In the genomic region with DNA sequence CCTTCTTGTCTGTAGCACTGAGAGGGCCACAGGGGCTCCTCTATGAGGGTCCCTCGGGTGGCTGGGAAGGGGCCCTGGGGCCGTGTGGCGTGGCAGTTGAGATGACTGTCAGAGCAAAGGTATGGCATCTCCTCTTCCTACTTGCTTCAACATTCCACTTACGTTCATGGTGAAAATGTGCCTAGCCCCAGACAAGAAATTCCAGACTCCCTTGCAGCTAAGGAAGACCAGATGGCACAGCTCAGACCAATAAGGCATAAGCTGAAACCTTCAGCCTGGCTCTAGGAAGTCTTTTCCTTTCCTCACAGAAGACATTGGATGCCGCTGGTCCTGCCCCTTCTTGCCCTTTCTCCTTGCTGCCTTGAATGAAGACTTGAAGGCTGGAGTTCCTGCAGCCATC, we compare ENCODE assay signal across 17 cellular contexts. TPM values are rescaled to one million over a fixed set of nuclear protein-coding genes. Genes with fewer than 3 reads are reported as not detected.
DNase-seq lines count a peak whose midpoint lies in the region; ATAC-seq and TF ChIP-seq lines count a peak whose summit lies in the region.
"Had no signal": no experiment of that assay in that cellular context is flagged by ENCODE, and none has a peak within 500 bp of the region (broad histone marks: within the 10 kb centered on the region; RNA-seq: fewer than 3 reads in every experiment).

No MANE protein-coding gene starts in this region.

- no peak overlapping the region for H2BK120ac ChIP-seq in neuronal stem cell (ENCODE audit: low read depth, low read length)

- H3K4me2 ChIP-seq in neuronal stem cell (ENCODE audit: insufficient read depth, low read length, poor library complexity, severe bottlenecking) = no peak overlapping the region

- H3K9me3 ChIP-seq in WERI-Rb-1 (ENCODE audit: severe bottlenecking) = peaks cover 10% of the 10 kb centered on the region
- H3K9me3 ChIP-seq in neuronal stem cell (replicated peaks in 1 of 2; ENCODE audit: control insufficient read depth in 2 of 2, insufficient read depth in 1 of 2, low read depth in 1 of 2, low read length in 2 of 2) = peaks cover 0 to 8% of the 10 kb centered on the region in 2 donors
- H3K9me3 ChIP-seq: Caco-2 had no signal

- H3K27me3 ChIP-seq in H7 (ENCODE audit: control insufficient read depth, insufficient read depth, low read length) (no peaks in the 10 kb centered on the region), WERI-Rb-1 (ENCODE audit: insufficient read depth, low read depth, severe bottlenecking) (no peaks in the 10 kb centered on the region), neuronal stem cell (ENCODE audit: control insufficient read depth in 3 of 3, insufficient read depth in 3 of 3, low read depth in 1 of 3, low read length in 3 of 3) (peaks cover 0 to 8% (median 0%) of the 10 kb centered on the region in 3 experiments)
- H3K27me3 ChIP-seq: BLaER1 had no signal

- H3K9ac ChIP-seq in neuronal stem cell (ENCODE audit: low read depth, low read length, poor library complexity) = no peak overlapping the region
- H3K9ac ChIP-seq: BLaER1 had no signal

- DNase-seq in H7 (peak; percentile 8), WERI-Rb-1 (no peak), neuronal stem cell (ENCODE audit: low spot score) (no peak), HUDEP-2 (lab: John Stamatoyannopoulos, UW; ENCODE audit: unreplicated experiment in 76 of 76) (no peak)
- DNase-seq: Caco-2; CD4-positive, CD25-positive, alpha-beta regulatory T cell; CD8-positive, alpha-beta T cell; DMS153; DND-41; GOT3; HCEC 1CT had no signal

- TF ChIP-seq CTCF in WERI-Rb-1 (IDR thresholded peaks at IDR 0.05; ENCODE audit: low read depth, low read length) = no peak

- H3K27ac ChIP-seq in WERI-Rb-1 = peak overlapping the region; percentile 36
- no peak overlapping the region for H3K27ac ChIP-seq in neuronal stem cell (replicated peaks; ENCODE audit: low read length)
- H3K27ac ChIP-seq: 22Rv1, BLaER1, C4-2B had no signal

- no peak overlapping the region for H3K4ac ChIP-seq in neuronal stem cell (ENCODE audit: low read length)

- ATAC-seq in HG03571 (IDR thresholded peaks at IDR 0.05; ENCODE audit: unreplicated experiment) = no peak
- no peak for ATAC-seq in HG03108 (IDR thresholded peaks at IDR 0.05; ENCODE audit: unreplicated experiment)
- ATAC-seq: CD8-positive, alpha-beta T cell had no signal

- H2AK5ac ChIP-seq in neuronal stem cell (ENCODE audit: low read depth, low read length) = peak overlapping the region; percentile 37

- no CpG with 5 or more reads among the region's 5 CpGs for WGBS in neuronal stem cell (ENCODE audit: extremely low coverage in 2 of 2, insufficient read length in 2 of 2, insufficient replicate concordance in 1 of 2), 2 donors

- no peak overlapping the region for H2AFZ ChIP-seq in neuronal stem cell (ENCODE audit: low read length)

- H3K18ac ChIP-seq in neuronal stem cell (ENCODE audit: low read length) = peak overlapping the region; percentile 38

- no peak overlapping the region for H3K14ac ChIP-seq in neuronal stem cell (ENCODE audit: low read length)

- no peak overlapping the region for H2BK15ac ChIP-seq in neuronal stem cell (ENCODE audit: low read length)

- no peak overlapping the region for H3K23ac ChIP-seq in neuronal stem cell (ENCODE audit: low read depth, low read length, poor library complexity)

- H3K4me1 ChIP-seq in neuronal stem cell (ENCODE audit: control insufficient read depth in 2 of 2, insufficient read depth in 1 of 2, low read depth in 1 of 2, low read length in 2 of 2) = no peaks in the 10 kb centered on the region
- H3K4me1 ChIP-seq: Caco-2 had no signal

- no peak overlapping the region for H2BK5ac ChIP-seq in neuronal stem cell (ENCODE audit: low read length)

- H4K91ac ChIP-seq in neuronal stem cell (ENCODE audit: low read depth, low read length, poor library complexity) = no peak overlapping the region

- H3K79me1 ChIP-seq in neuronal stem cell (ENCODE audit: low read depth, low read length) = peaks cover 2% of the 10 kb centered on the region

- H3K4me3 ChIP-seq in H7 (ENCODE audit: insufficient read depth, low read depth, low read length) = no peak overlapping the region
- H3K4me3 ChIP-seq in WERI-Rb-1 (ENCODE audit: low read depth, low read length) = no peak overlapping the region
- no peak overlapping the region for H3K4me3 ChIP-seq in neuronal stem cell (ENCODE audit: low read length in 2 of 2)
- H3K4me3 ChIP-seq: BLaER1 had no signal

- H3K36me3 ChIP-seq in H7 (replicated peaks; ENCODE audit: control insufficient read depth, insufficient read depth, low read length) (no peaks in the 10 kb centered on the region), WERI-Rb-1 (no peaks in the 10 kb centered on the region), neuronal stem cell (replicated peaks in 1 of 2; ENCODE audit: control insufficient read depth in 2 of 2, insufficient read depth in 2 of 2, low read length in 2 of 2) (no peaks in the 10 kb centered on the region)
- H3K36me3 ChIP-seq: BLaER1 had no signal

- no peak overlapping the region for H2BK12ac ChIP-seq in neuronal stem cell (ENCODE audit: low read length)

- H4K8ac ChIP-seq in neuronal stem cell (ENCODE audit: low read depth, low read length) = no peak overlapping the region

RNA-seq across cellular contexts. Expression of a gene that starts 57.4 kb away (rescaled TPM):
- 0.03 and 0.37 TPM in 2 replicates for total RNA-seq in H7 (2014; rRNA removed; shearing (Covaris generic))
- 9.9 TPM for polyA plus RNA-seq in neuronal stem cell (2013, experiment 1 of 2)
- polyA plus RNA-seq in neuronal stem cell (2013, experiment 2 of 2) = 11.2 TPM
- total RNA-seq: B cell; CD4-positive, CD25-positive, alpha-beta regulatory T cell; CD8-positive, alpha-beta T cell had no signal
- polyA plus RNA-seq: CD4-positive, CD25-positive, alpha-beta regulatory T cell had no signal
